Comparison of ENCODE assay signal across 5 cellular contexts in genomic region chr2:61282104-61282590, GRCh38.
"Had no signal": no experiment of that assay in that cellular context is flagged by ENCODE, and none has a peak within 500 bp of the region (broad histone marks: within the 10 kb centered on the region; RNA-seq: fewer than 3 reads in every experiment).

No MANE protein-coding gene starts in this region.

- H3K4me3 ChIP-seq: GM23338, K562 had no signal

- DNase-seq: H9, HCEC 1CT, IMR-90 had no signal

- ATAC-seq: GM23338, K562 had no signal
